In genomic region chr7:48038815-48039496, GRCh38 we compare ENCODE assay signal across 18 cellular contexts. TPM values are rescaled to one million over a fixed set of nuclear protein-coding genes. Genes with fewer than 3 reads are reported as not detected.
A peak's percentile ranks its signal among the peaks of the same experiment; 100 is the strongest.
DNase-seq lines count a peak whose midpoint lies in the region; ATAC-seq and TF ChIP-seq lines count a peak whose summit lies in the region.
"Had no signal": no experiment of that assay in that cellular context is flagged by ENCODE, and none has a peak within 500 bp of the region (broad histone marks: within the 10 kb centered on the region; RNA-seq: fewer than 3 reads in every experiment).

No MANE protein-coding gene starts in this region.

- 14% methylated on average over 4 of the region's 4 CpGs for WGBS in HUES64
- 6 to 17% methylated on average over 2 to 4 of the region's 4 CpGs for WGBS in endodermal cell (ENCODE audit: insufficient coverage in 1 of 2, insufficient read length in 1 of 2), 2 experiments

- H3K9me2 ChIP-seq in GM23338 (ENCODE audit: insufficient read depth), result peaks cover 5% of the 10 kb centered on the region; the same call in 1 of the 2 replicates
- H3K9me2 ChIP-seq in MM.1S (replicated peaks; ENCODE audit: insufficient read depth, low read length), result no peaks in the 10 kb centered on the region

- H3K9ac ChIP-seq in HUES64 (ENCODE audit: low read depth, low read length) (no peak overlapping the region), endodermal cell (ENCODE audit: extremely low read depth, low read length, poor library complexity, severe bottlenecking) (no peak overlapping the region), iPS-20b (ENCODE audit: low read depth, low read length) (no peak overlapping the region), MM.1S (ENCODE audit: low read length) (no peak overlapping the region)
- H3K9ac ChIP-seq: BLaER1, GM23248 had no signal

- H3K27ac Mint-ChIP-seq in GM23338 (peak overlapping the region; percentile 71), endodermal cell (peak overlapping the region; percentile 84)
- H3K27ac Mint-ChIP-seq: CD8-positive, alpha-beta memory T cell; IgD-negative memory B cell had no signal

- peaks cover 66% of the 10 kb centered on the region for H3K4me1 Mint-ChIP-seq in GM23338
- H3K4me1 Mint-ChIP-seq in endodermal cell, result peaks cover 47% of the 10 kb centered on the region

- peak overlapping the region; percentile 23 for H3K4me3 ChIP-seq in GM23338
- H3K4me3 ChIP-seq in HUES64 (ENCODE audit: low read length), result peak overlapping the region; percentile 37
- peak overlapping the region; percentile 7 for H3K4me3 ChIP-seq in endodermal cell (ENCODE audit: low read length)
- H3K4me3 ChIP-seq in iPS-20b (ENCODE audit: low read length), result peak overlapping the region; percentile 50
- no peak overlapping the region for H3K4me3 ChIP-seq in MM.1S (ENCODE audit: low read length)
- H3K4me3 ChIP-seq: BLaER1, GM23248, HAP-1 had no signal

- H2AFZ ChIP-seq in GM23338 (no peak overlapping the region), MM.1S (ENCODE audit: low read length) (no peak overlapping the region)
- H2AFZ ChIP-seq: GM23248 had no signal

- H3K9me3 Mint-ChIP-seq in GM23338 (no peaks in the 10 kb centered on the region), endodermal cell (no peaks in the 10 kb centered on the region)
- H3K9me3 Mint-ChIP-seq: CD8-positive, alpha-beta memory T cell; IgD-negative memory B cell had no signal

- H4K20me1 ChIP-seq in GM23338 (replicated peaks; ENCODE audit: insufficient read depth) (no peaks in the 10 kb centered on the region), MM.1S (ENCODE audit: insufficient read depth, low read length) (no peaks in the 10 kb centered on the region)
- H4K20me1 ChIP-seq: BLaER1 had no signal

- H3K27ac ChIP-seq in GM23338 (ENCODE audit: low read depth), result peak overlapping the region; percentile 43; the same call in 1 of the 2 replicates
- peak overlapping the region; percentile 84; the same call in 1 of the 2 replicates for H3K27ac ChIP-seq in HUES64 (ENCODE audit: low read depth, low read length)
- no peak overlapping the region for H3K27ac ChIP-seq in endodermal cell (ENCODE audit: low read depth, low read length)
- peak overlapping the region; percentile 7 for H3K27ac ChIP-seq in iPS-20b (ENCODE audit: low read length)
- no peak overlapping the region for H3K27ac ChIP-seq in MM.1S (ENCODE audit: low read length)
- H3K27ac ChIP-seq: BLaER1, GM23248 had no signal

- H3F3A ChIP-seq in GM23338 (replicated peaks; ENCODE audit: low read depth) (no peaks in the 10 kb centered on the region), MM.1S (ENCODE audit: insufficient read depth, low read length) (no peaks in the 10 kb centered on the region)

- H3K36me3 ChIP-seq in GM23338 (ENCODE audit: insufficient read depth), result no peaks in the 10 kb centered on the region
- H3K36me3 ChIP-seq in HUES64 (ENCODE audit: insufficient read depth, low read length), result no peaks in the 10 kb centered on the region
- H3K36me3 ChIP-seq in endodermal cell (ENCODE audit: control insufficient read depth, insufficient read depth, low read length), result no peaks in the 10 kb centered on the region
- H3K36me3 ChIP-seq in iPS-20b (ENCODE audit: insufficient read depth, low read depth, low read length), result no peaks in the 10 kb centered on the region
- no peaks in the 10 kb centered on the region for H3K36me3 ChIP-seq in MM.1S (replicated peaks; ENCODE audit: insufficient read depth, low read length)
- H3K36me3 ChIP-seq: BLaER1, HAP-1 had no signal

- H3K4me2 ChIP-seq in GM23338 (peak overlapping the region; percentile 72), MM.1S (ENCODE audit: low read depth, low read length) (no peak overlapping the region)
- H3K4me2 ChIP-seq: BLaER1 had no signal

- ATAC-seq in GM23338, result peak; percentile 27

- H3K36me3 Mint-ChIP-seq in GM23338 (ENCODE audit: low read depth) (no peaks in the 10 kb centered on the region), endodermal cell (ENCODE audit: low read depth) (no peaks in the 10 kb centered on the region)
- H3K36me3 Mint-ChIP-seq: CD8-positive, alpha-beta memory T cell; IgD-negative memory B cell had no signal

- peak overlapping the region; percentile 54 for H3K4me3 Mint-ChIP-seq in GM23338
- H3K4me3 Mint-ChIP-seq in endodermal cell, result no peak overlapping the region
- H3K4me3 Mint-ChIP-seq: IgD-negative memory B cell had no signal

- DNase-seq in GM23338 (ENCODE audit: low spot score) (peak; percentile 72), endodermal cell (no peak), HuH-7.5 (ENCODE audit: low spot score) (no peak), MM.1S (no peak), activated gamma-delta T cell (lab: John Stamatoyannopoulos, UW) (no peak), anterior cingulate cortex (lab: John Stamatoyannopoulos, UW) (no peak)
- DNase-seq: 8988T; AML-193; Caco-2; CD8-positive, alpha-beta memory T cell; DMS53; GM23248 had no signal

- H3K79me2 ChIP-seq in GM23338 (replicated peaks; ENCODE audit: insufficient read depth) (no peaks in the 10 kb centered on the region), MM.1S (ENCODE audit: low read length) (no peaks in the 10 kb centered on the region)

- peaks cover 52% of the 10 kb centered on the region for H3K4me1 ChIP-seq in GM23338 (ENCODE audit: insufficient read depth)
- H3K4me1 ChIP-seq in HUES64 (ENCODE audit: insufficient read depth, low read length), result peaks cover 58% of the 10 kb centered on the region
- peaks cover 19% of the 10 kb centered on the region for H3K4me1 ChIP-seq in endodermal cell (ENCODE audit: control insufficient read depth, insufficient read depth, low read length)
- peaks cover 38% of the 10 kb centered on the region for H3K4me1 ChIP-seq in iPS-20b (ENCODE audit: insufficient read depth, low read length)
- H3K4me1 ChIP-seq in MM.1S (ENCODE audit: low read length), result no peaks in the 10 kb centered on the region
- H3K4me1 ChIP-seq: HAP-1 had no signal

- H3K27me3 ChIP-seq in GM23338 (ENCODE audit: insufficient read depth), result peaks cover 33% of the 10 kb centered on the region
- H3K27me3 ChIP-seq in HUES64 (ENCODE audit: insufficient read depth, low read length), result peaks cover 36% of the 10 kb centered on the region
- peaks cover 30% of the 10 kb centered on the region for H3K27me3 ChIP-seq in endodermal cell (ENCODE audit: control insufficient read depth, insufficient read depth, low read length, poor library complexity, severe bottlenecking)
- H3K27me3 ChIP-seq in iPS-20b (ENCODE audit: insufficient read depth, low read length), result peaks cover 38% of the 10 kb centered on the region
- H3K27me3 ChIP-seq in MM.1S (replicated peaks; ENCODE audit: insufficient read depth, low read length), result peaks cover 9% of the 10 kb centered on the region; the same call in 1 of the 2 replicates

- H3K27me3 Mint-ChIP-seq in GM23338 (ENCODE audit: insufficient read depth, low read depth, poor library complexity), result peaks cover 38% of the 10 kb centered on the region
- H3K27me3 Mint-ChIP-seq in endodermal cell (ENCODE audit: insufficient read depth), result peaks cover 31% of the 10 kb centered on the region

- H3K9me3 ChIP-seq in HUES64 (ENCODE audit: insufficient read depth, low read depth, low read length), result no peaks in the 10 kb centered on the region
- H3K9me3 ChIP-seq in endodermal cell (ENCODE audit: control insufficient read depth, low read length), result no peaks in the 10 kb centered on the region
- no peaks in the 10 kb centered on the region for H3K9me3 ChIP-seq in iPS-20b (ENCODE audit: insufficient read depth, low read depth, low read length)
- H3K9me3 ChIP-seq in MM.1S (replicated peaks; ENCODE audit: insufficient read depth, low read length), result no peaks in the 10 kb centered on the region
- H3K9me3 ChIP-seq: Caco-2, HAP-1 had no signal

- TF ChIP-seq CTCF in GM23338 (conservative IDR thresholded peaks at IDR 0.05; ENCODE audit: low read depth in 2 of 2), result no peak
- TF ChIP-seq CTCF in endodermal cell (conservative IDR thresholded peaks at IDR 0.05), result no peak
- TF ChIP-seq CTCF in MM.1S (IDR thresholded peaks at IDR 0.05; ENCODE audit: low read length), result no peak

TF ChIP-seq in GM23338, 12 proteins besides CTCF, POLR2A, EP300 and RAD21 (continues in another document):
- no peak for TF ChIP-seq NANOG (IDR thresholded peaks at IDR 0.05; ENCODE audit: borderline replicate concordance)

RNA-seq across cellular contexts. Expression of gene C7orf57, which starts 3.6 kb away (rescaled TPM):
- 0.42 and 1.6 TPM in 2 replicates for total RNA-seq in GM23338 (2014; rRNA removed; shearing (Covaris generic))
- 1.7 and 2.1 TPM in 2 replicates for polyA plus RNA-seq in GM23338 (2016; fragmentation: Nextera tagmentation; extraction: Ambion mirVana)
- polyA plus RNA-seq in HUES64 (2013, experiment 1 of 2), result not detected
- 0.25 TPM for polyA plus RNA-seq in HUES64 (2013, experiment 2 of 2)
- under 1 TPM in 1 of 2 donors, not detected in 1; 0.57 TPM for total RNA-seq in endodermal cell
- polyA plus RNA-seq in endodermal cell (2013, experiment 1 of 2), result 0.28 TPM
- 0.12 TPM for polyA plus RNA-seq in endodermal cell (2013, experiment 2 of 2)
- total RNA-seq: Caco-2, GM23248, HT1080 had no signal
- polyA plus RNA-seq: CD8-positive, alpha-beta memory T cell; GM23248; IgD-negative memory B cell had no signal

RNA-seq across cellular contexts. Expression of gene SUN3, which starts 10.0 kb away (rescaled TPM):
- 0.52 TPM in 1 of 2 replicates, not detected in the other for total RNA-seq in GM23338 (2014; rRNA removed; shearing (Covaris generic))
- 1.0 TPM in 1 of 2 replicates, not detected in the other for polyA plus RNA-seq in GM23338 (2016; fragmentation: Nextera tagmentation; extraction: Ambion mirVana)
- polyA plus RNA-seq in HUES64 (2013, experiment 1 of 2), result not detected
- polyA plus RNA-seq in HUES64 (2013, experiment 2 of 2), result not detected
- total RNA-seq in endodermal cell, result not detected
- not detected for polyA plus RNA-seq in endodermal cell (2013, experiment 1 of 2)
- polyA plus RNA-seq in endodermal cell (2013, experiment 2 of 2), result not detected
- total RNA-seq: Caco-2; CD8-positive, alpha-beta memory T cell; GM23248; HT1080 had no signal
- polyA plus RNA-seq: CD8-positive, alpha-beta memory T cell; GM23248; IgD-negative memory B cell had no signal

RNA-seq across cellular contexts. Expression of gene UPP1, which starts 50.1 kb away (rescaled TPM):
- total RNA-seq in GM23338 (2014; rRNA removed; shearing (Covaris generic)), result 22.7 and 28.6 TPM in 2 replicates
- 43.5 and 44.1 TPM in 2 replicates for polyA plus RNA-seq in GM23338 (2016; fragmentation: Nextera tagmentation; extraction: Ambion mirVana)
- 32.0 TPM for polyA plus RNA-seq in HUES64 (2013, experiment 1 of 2)
- polyA plus RNA-seq in HUES64 (2013, experiment 2 of 2), result 25.1 TPM
- total RNA-seq in endodermal cell, result 10 to 100 TPM; 40.5 to 46.3 TPM
- polyA plus RNA-seq in endodermal cell (2013, experiment 1 of 2), result 22.0 TPM
- polyA plus RNA-seq in endodermal cell (2013, experiment 2 of 2), result 18.6 TPM

RNA-seq across cellular contexts. Expression of gene HUS1, which starts 59.5 kb away (rescaled TPM):
- 29.7 and 39.0 TPM in 2 replicates for total RNA-seq in GM23338 (2014; rRNA removed; shearing (Covaris generic))
- 12.9 and 14.9 TPM in 2 replicates for polyA plus RNA-seq in GM23338 (2016; fragmentation: Nextera tagmentation; extraction: Ambion mirVana)
- polyA plus RNA-seq in HUES64 (2013, experiment 1 of 2), result 17.2 TPM
- polyA plus RNA-seq in HUES64 (2013, experiment 2 of 2), result 18.4 TPM
- 10 to 100 TPM; 37.0 to 42.5 TPM for total RNA-seq in endodermal cell
- 19.0 TPM for polyA plus RNA-seq in endodermal cell (2013, experiment 1 of 2)
- polyA plus RNA-seq in endodermal cell (2013, experiment 2 of 2), result 21.8 TPM

Comparison
In these comparisons a context has a peak if more than half of its experiments do, and no peak if none do; other contexts are left out.
1. H3K27ac ChIP-seq: peak in GM23338 (single experiment), HUES64 (single experiment) and iPS-20b (single experiment); none in endodermal cell (single experiment) and MM.1S (single experiment).